ENCODE assay signal across 8 cellular contexts in genomic region chr1:227787513-227788278, GRCh38. TPM values are rescaled to one million over a fixed set of nuclear protein-coding genes. Genes with fewer than 3 reads are reported as not detected.
A peak's percentile ranks its signal among the peaks of the same experiment; 100 is the strongest.
DNase-seq lines count a peak whose midpoint lies in the region; ATAC-seq and TF ChIP-seq lines count a peak whose summit lies in the region.

No MANE protein-coding gene starts in this region.

- H3K36me3 ChIP-seq in GM06990 (ENCODE audit: control insufficient read depth, insufficient read depth, low read length) (no peaks in the 10 kb centered on the region), testis (ENCODE audit: low read depth, missing control alignments) (no peaks in the 10 kb centered on the region)

- TF ChIP-seq POLR2A in testis (IDR thresholded peaks at IDR 0.05), result no peak

- DNase-seq in GM06990 (ENCODE audit: extremely low read depth, insufficient read length) (peak; percentile 96), HFF-Myc (ENCODE audit: extremely low read depth, low read depth) (peak; percentile 89), MV-4-11 (lab: John Stamatoyannopoulos, UW) (peak; percentile 80), SK-N-DZ (ENCODE audit: low spot score) (peak; percentile 91), glomerular endothelial cell (ENCODE audit: extremely low read depth, low read depth, low spot score) (peak; percentile 20), omental fat pad (ENCODE audit: low spot score) (peak; percentile 76), testis (peak; percentile 92)
- DNase-seq in activated naive CD4-positive, alpha-beta T cell treated with anti-CD3 and anti-CD28 coated beads, Interleukin-2, amount 50 U/mL, for 16 hours, result peak; percentile 88

- no peaks in the 10 kb centered on the region for H3K9me3 ChIP-seq in testis

- H3K4me3 ChIP-seq in GM06990 (replicated peaks; ENCODE audit: low read depth, low read length), result peak overlapping the region; percentile 66
- H3K4me3 ChIP-seq in HFF-Myc (replicated peaks; ENCODE audit: low read depth, low read length), result peak overlapping the region; percentile 96
- H3K4me3 ChIP-seq in testis, result peak overlapping the region; percentile 56 to 73

- peak overlapping the region; percentile 25 to 50 for H3K27ac ChIP-seq in testis

- WGBS in testis, 2 donors, result 0 to 1% methylated on average over 17 to 61 of the region's 61 CpGs

- peaks cover 17% of the 10 kb centered on the region for H3K4me1 ChIP-seq in testis

- H3K27me3 ChIP-seq in GM06990 (replicated peaks; ENCODE audit: control insufficient read depth, insufficient read depth, low read length), result no peaks in the 10 kb centered on the region
- no peaks in the 10 kb centered on the region for H3K27me3 ChIP-seq in testis

- intact Hi-C loops in testis (cut with DNase I; ENCODE audit: low total_unique reads), result no loop called here

- ATAC-seq in omental fat pad (ENCODE audit: low FRiP score), result peak; percentile 92

- TF ChIP-seq CTCF in GM06990 (IDR thresholded peaks at IDR 0.05; ENCODE audit: insufficient read depth, low read length, poor library complexity, severe bottlenecking), result no peak
- no peak for TF ChIP-seq CTCF in HFF-Myc (IDR thresholded peaks at IDR 0.05; ENCODE audit: low read depth, low read length, missing control alignments)
- TF ChIP-seq CTCF in omental fat pad (IDR thresholded peaks at IDR 0.05), result no peak
- no peak for TF ChIP-seq CTCF in testis (IDR thresholded peaks at IDR 0.05)

RNA-seq across cellular contexts. Expression of gene PRSS38, which starts 27.8 kb away (rescaled TPM):
- not detected in 2 replicates for polyA plus RNA-seq in SK-N-DZ (2014; cell fraction: cytosol; rRNA removed)
- not detected in 2 replicates for polyA plus RNA-seq in SK-N-DZ (2014; cell fraction: nucleus; rRNA removed)
- total RNA-seq in glomerular endothelial cell, result not detected in 2 replicates
- not detected for total RNA-seq in omental fat pad
- total RNA-seq in testis, result 1 to 10 TPM; 3.4 to 9.3 TPM
- polyA plus RNA-seq in testis (ENCODE audit: insufficient read depth, low read depth, low replicate concordance), result 5.4 TPM

RNA-seq across cellular contexts. Expression of gene SNAP47, which starts 52.5 kb away (rescaled TPM):
- polyA plus RNA-seq in SK-N-DZ (2014; cell fraction: cytosol; rRNA removed), result 43.9 and 45.4 TPM in 2 replicates
- 32.6 and 34.6 TPM in 2 replicates for polyA plus RNA-seq in SK-N-DZ (2014; cell fraction: nucleus; rRNA removed)
- total RNA-seq in glomerular endothelial cell, result 30.9 and 40.1 TPM in 2 replicates
- total RNA-seq in omental fat pad, result 10 to 100 TPM; 23.7 to 63.2 (median 31.2) TPM
- total RNA-seq in testis, result 10 to 100 TPM; 77.6 to 80.3 TPM
- polyA plus RNA-seq in testis (ENCODE audit: insufficient read depth, low read depth, low replicate concordance), result 72.2 TPM

RNA-seq across cellular contexts. Expression of gene JMJD4, which starts 52.6 kb away (rescaled TPM):
- polyA plus RNA-seq in SK-N-DZ (2014; cell fraction: cytosol; rRNA removed), result 23.2 and 25.0 TPM in 2 replicates
- polyA plus RNA-seq in SK-N-DZ (2014; cell fraction: nucleus; rRNA removed), result 41.6 and 44.7 TPM in 2 replicates
- 20.7 and 24.8 TPM in 2 replicates for total RNA-seq in glomerular endothelial cell
- 10 to 100 TPM; 22.7 to 33.9 (median 25.1) TPM for total RNA-seq in omental fat pad
- total RNA-seq in testis, result 10 to 100 TPM; 35.2 to 36.1 TPM
- 33.8 TPM for polyA plus RNA-seq in testis (ENCODE audit: insufficient read depth, low read depth, low replicate concordance)

Comparison
In these comparisons a context has a peak if more than half of its experiments do, and no peak if none do; other contexts are left out.
1. Peak in every context shown above with its lines: DNase-seq, ATAC-seq, H3K4me3 ChIP-seq and H3K27ac ChIP-seq.
2. DNase-seq: peak in every context shown above with its lines; median percentile 96 in GM06990; 92 in testis; 91 in SK-N-DZ; 89 in HFF-Myc; 88 in activated naive CD4-positive, alpha-beta T cell treated with anti-CD3 and anti-CD28 coated beads, Interleukin-2, amount 50 U/mL, for 16 hours; 80 in MV-4-11; 76 in omental fat pad; 20 in glomerular endothelial cell.